Comparison of ENCODE assay signal across 8 cellular contexts in the genomic region with DNA sequence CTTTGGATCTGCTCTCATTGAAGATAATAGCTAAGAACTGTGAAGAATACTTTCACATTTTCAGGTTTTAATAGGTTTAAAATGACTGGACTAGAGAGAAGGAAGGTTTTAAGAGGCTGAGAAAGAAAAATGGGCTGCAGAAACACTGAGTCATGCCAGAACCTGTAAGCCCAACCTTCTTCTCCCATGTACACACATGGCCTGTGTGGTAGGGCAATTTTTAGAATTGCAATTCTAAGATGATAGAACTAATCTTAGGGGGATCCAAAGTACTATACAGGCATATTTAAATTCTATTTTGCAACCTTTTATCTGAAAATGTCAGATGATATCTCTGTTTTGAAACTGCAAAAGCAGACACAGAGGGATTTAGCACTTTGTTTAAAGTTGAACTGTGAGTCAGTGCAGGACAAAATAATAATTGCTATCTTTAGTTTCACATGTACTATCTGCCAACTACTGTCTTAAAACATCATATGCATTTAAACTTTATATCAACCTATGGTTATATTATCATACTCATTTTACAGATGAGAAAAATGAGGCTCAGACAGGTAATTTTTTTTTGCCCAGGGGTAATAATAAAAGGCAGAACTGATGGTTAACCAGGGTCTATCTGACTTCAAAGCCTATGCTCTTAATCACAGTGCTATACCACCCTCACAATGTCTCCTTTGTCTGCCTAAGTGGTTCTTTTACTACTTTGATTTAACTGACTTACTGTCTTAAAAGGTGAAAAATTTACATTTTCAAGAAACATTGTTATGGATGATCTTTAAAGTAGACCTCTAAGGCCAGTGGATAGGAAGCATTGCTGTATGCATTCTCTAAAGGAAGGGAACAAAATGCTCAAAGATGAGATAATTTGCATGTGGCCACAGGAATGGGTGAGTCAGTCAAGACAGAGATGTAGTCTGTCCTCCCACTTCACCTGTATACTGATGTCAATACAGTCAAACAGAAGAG. TPM values are rescaled to one million over a fixed set of nuclear protein-coding genes. Genes with fewer than 3 reads are reported as not detected.
DNase-seq lines count a peak whose midpoint lies in the region; ATAC-seq and TF ChIP-seq lines count a peak whose summit lies in the region.
"Had no signal": no experiment of that assay in that cellular context is flagged by ENCODE, and none has a peak within 500 bp of the region (broad histone marks: within the 10 kb centered on the region; RNA-seq: fewer than 3 reads in every experiment).

No MANE protein-coding gene starts in this region.

- H3K4me3 ChIP-seq in RWPE2 (ENCODE audit: severe bottlenecking) (no peak overlapping the region), mesodermal cell (ENCODE audit: extremely low read depth, insufficient read depth, low read length, poor library complexity, severe bottlenecking) (no peak overlapping the region), psoas muscle (no peak overlapping the region), right atrium auricular region (no peak overlapping the region)

- H3K4me1 ChIP-seq in RWPE2 (ENCODE audit: insufficient read depth, poor library complexity, severe bottlenecking) (peaks cover 24% of the 10 kb centered on the region), mesodermal cell (ENCODE audit: control insufficient read depth, insufficient read depth, low read length, poor library complexity, severe bottlenecking) (no peaks in the 10 kb centered on the region), psoas muscle (no peaks in the 10 kb centered on the region), right atrium auricular region (no peaks in the 10 kb centered on the region)

- intact Hi-C loops in psoas muscle (cut with DNase I): no loop called here

- TF ChIP-seq CTCF in RWPE2 (IDR thresholded peaks at IDR 0.05; ENCODE audit: poor library complexity, severe bottlenecking): no peak
- no peak for TF ChIP-seq CTCF in psoas muscle (IDR thresholded peaks at IDR 0.05)
- TF ChIP-seq CTCF in right atrium auricular region (IDR thresholded peaks at IDR 0.05): no peak

- no peaks in the 10 kb centered on the region for H3K9me3 ChIP-seq in RWPE2 (ENCODE audit: severe bottlenecking)
- H3K9me3 ChIP-seq in mesodermal cell (ENCODE audit: control insufficient read depth, low read length): no peaks in the 10 kb centered on the region
- no peaks in the 10 kb centered on the region for H3K9me3 ChIP-seq in psoas muscle
- H3K9me3 ChIP-seq in right atrium auricular region: no peaks in the 10 kb centered on the region

- H3K36me3 ChIP-seq in RWPE2 (ENCODE audit: low read depth) (no peaks in the 10 kb centered on the region), mesodermal cell (ENCODE audit: control insufficient read depth, insufficient read depth, low read length) (no peaks in the 10 kb centered on the region), psoas muscle (ENCODE audit: insufficient read depth in 1 of 2, low read depth in 1 of 2) (no peaks in the 10 kb centered on the region), right atrium auricular region (no peaks in the 10 kb centered on the region)

- H3K27ac ChIP-seq in RWPE2 (ENCODE audit: poor library complexity, severe bottlenecking): peak overlapping the region; percentile 17
- peak overlapping the region; percentile 12 for H3K27ac ChIP-seq in mesodermal cell (ENCODE audit: low read depth, low read length, severe bottlenecking)
- no peak overlapping the region for H3K27ac ChIP-seq in psoas muscle
- H3K27ac ChIP-seq in right atrium auricular region: no peak overlapping the region

- no peaks in the 10 kb centered on the region for H3K27me3 ChIP-seq in RWPE2 (ENCODE audit: insufficient read depth, poor library complexity, severe bottlenecking)
- H3K27me3 ChIP-seq in psoas muscle (ENCODE audit: insufficient read depth in 3 of 3, low read length in 2 of 3): no peaks in the 10 kb centered on the region
- H3K27me3 ChIP-seq in right atrium auricular region: no peaks in the 10 kb centered on the region

- DNase-seq in RWPE2 (ENCODE audit: low spot score) (no peak), psoas muscle (no peak), NCI-H128 (lab: John Stamatoyannopoulos, UW; ENCODE audit: unreplicated experiment) (no peak), right atrium auricular region (ENCODE audit: low spot score) (no peak)
- DNase-seq: NCI-H524 had no signal

- ATAC-seq in GM19397 (IDR thresholded peaks at IDR 0.05; ENCODE audit: unreplicated experiment) (peak; percentile 80), HG02884 (IDR thresholded peaks at IDR 0.05; ENCODE audit: unreplicated experiment) (peak; percentile 71), RWPE2 (ENCODE audit: low read depth) (peak; percentile 99), psoas muscle (no peak)

RNA-seq across cellular contexts. Expression of a gene that starts 4.3 kb away (rescaled TPM):
- polyA plus RNA-seq in mesodermal cell (2013, experiment 1 of 2): 0.29 TPM
- 1.0 TPM for polyA plus RNA-seq in mesodermal cell (2013, experiment 2 of 2)
- not detected for total RNA-seq in psoas muscle
- polyA plus RNA-seq in psoas muscle: under 1 TPM in 2 of 3 donors, not detected in 1; 0.04 to 0.08 TPM
- not detected for total RNA-seq in right atrium auricular region

Comparison
In these comparisons a context has a peak if more than half of its experiments do, and no peak if none do; other contexts are left out.
1. ATAC-seq: peak in GM19397 (single experiment), HG02884 (single experiment) and RWPE2 (single experiment); none in psoas muscle (0 of 4).
2. H3K27ac ChIP-seq: peak in RWPE2 (single experiment) and mesodermal cell (single experiment); none in psoas muscle (single experiment) and right atrium auricular region (0 of 2).